In genomic region chr9:126499005-126499910, GRCh38 we compare ENCODE assay signal across 8 cellular contexts.
DNase-seq lines count a peak whose midpoint lies in the region; ATAC-seq and TF ChIP-seq lines count a peak whose summit lies in the region.

No MANE protein-coding gene starts in this region.

- peaks cover 28% of the 10 kb centered on the region for H4K20me1 ChIP-seq in Loucy (ENCODE audit: insufficient read depth, low read length, poor library complexity, severe bottlenecking)

- no peaks in the 10 kb centered on the region for H3K9me3 ChIP-seq in Loucy (ENCODE audit: insufficient read depth, low read depth, low read length)

- DNase-seq in GM03348 (ENCODE audit: low spot score) (peak; percentile 85), cerebellar cortex (ENCODE audit: low spot score) (peak; percentile 64), left kidney (ENCODE audit: low read depth, low spot score) (peak; percentile 68), occipital lobe (lab: John Stamatoyannopoulos, UW) (no peak)
- peak; percentile 30 for DNase-seq in stimulated activated CD8-positive, alpha-beta memory T cell treated with anti-CD3 and anti-CD28 coated beads, Interleukin-12 subunit alpha, Interleukin-12 subunit beta, amount 100 ng/mL, for 1 hour (ENCODE audit: low read depth)

- no peak overlapping the region for H2AFZ ChIP-seq in Loucy (ENCODE audit: low read length)

- peak; percentile 97 for TF ChIP-seq CTCF in Loucy (conservative IDR thresholded peaks at IDR 0.05; ENCODE audit: low read length)
- peak; percentile 100 for TF ChIP-seq CTCF in VCaP (conservative IDR thresholded peaks at IDR 0.05)

- no peak for ATAC-seq in GM19463 (IDR thresholded peaks at IDR 0.05; ENCODE audit: unreplicated experiment)

- H3K4me1 ChIP-seq in Loucy (ENCODE audit: insufficient read depth, low read length, poor library complexity, severe bottlenecking): no peaks in the 10 kb centered on the region

- H3K4me2 ChIP-seq in Loucy (ENCODE audit: low read depth, low read length, poor library complexity, severe bottlenecking): no peak overlapping the region

- no peaks in the 10 kb centered on the region for H3K27me3 ChIP-seq in Loucy (ENCODE audit: insufficient read depth, low read length, poor library complexity, severe bottlenecking)

- H3K4me3 ChIP-seq in Loucy (ENCODE audit: low read length, poor library complexity, severe bottlenecking): no peak overlapping the region

- peaks cover 33% of the 10 kb centered on the region; the same call in 1 of the 2 replicates for H3K36me3 ChIP-seq in Loucy (ENCODE audit: insufficient read depth, low read length)

- H3K79me2 ChIP-seq in Loucy (ENCODE audit: insufficient read depth, low read length): peaks cover 45% of the 10 kb centered on the region; the same call in 1 of the 2 replicates

- no peaks in the 10 kb centered on the region; the same call in 1 of the 2 replicates for H3F3A ChIP-seq in Loucy (ENCODE audit: low read depth)

- no peaks in the 10 kb centered on the region for H3K9me2 ChIP-seq in Loucy (replicated peaks; ENCODE audit: low read depth, low read length)

- H3K9ac ChIP-seq in Loucy (ENCODE audit: low read depth, low read length, poor library complexity, severe bottlenecking): no peak overlapping the region

- H3K27ac ChIP-seq in VCaP: peak overlapping the region; percentile 58
